ENCODE assay signal across 8 cellular contexts in genomic region chr16:89241187-89242003, GRCh38. TPM values are rescaled to one million over a fixed set of nuclear protein-coding genes. Genes with fewer than 3 reads are reported as not detected.
DNase-seq lines count a peak whose midpoint lies in the region; ATAC-seq, FAIRE-seq and TF ChIP-seq lines count a peak whose summit lies in the region.

No MANE protein-coding gene starts in this region.

- peaks cover 13% of the 10 kb centered on the region in 2 donors for H3K4me1 Mint-ChIP-seq in natural killer cell treated with Interleukin-12 subunit alpha and Interleukin-12 subunit beta and Interleukin-15 and Interleukin-18, amount 100 ng/mL, for 72 hours (ENCODE audit: low read depth in 2 of 2)

- no peaks in the 10 kb centered on the region for H3K27me3 Mint-ChIP-seq in natural killer cell treated with Interleukin-12 subunit alpha and Interleukin-12 subunit beta and Interleukin-15 and Interleukin-18, amount 100 ng/mL, for 72 hours

- no peaks in the 10 kb centered on the region for H3K36me3 Mint-ChIP-seq in natural killer cell treated with Interleukin-12 subunit alpha and Interleukin-12 subunit beta and Interleukin-15 and Interleukin-18, amount 100 ng/mL, for 72 hours

- DNase-seq in BJ (ENCODE audit: low read depth) (peak; percentile 43), GM19239 (ENCODE audit: insufficient read length, low spot score) (peak; percentile 74), HS-27A (ENCODE audit: low read depth) (peak; percentile 58), RCC 7860 (ENCODE audit: low spot score) (peak; percentile 56), fibroblast of mammary gland (ENCODE audit: low read depth) (peak; percentile 79)
- peak; percentile 59 to 72 for DNase-seq in activated T-helper 1 cell treated with anti-CD3 and anti-CD28 coated beads, Interleukin-2, amount 50 U/mL, for 16 hours (ENCODE audit: low read depth in 1 of 2, low spot score in 1 of 2)
- peak; percentile 84 for DNase-seq in natural killer cell treated with Interleukin-12 subunit alpha and Interleukin-12 subunit beta and Interleukin-15 and Interleukin-18, amount 100 ng/mL, for 72 hours (ENCODE audit: low spot score)
- peak; percentile 77 to 94 (median 89) for DNase-seq in stimulated activated naive CD4-positive, alpha-beta T cell (lab: John Stamatoyannopoulos, UW)

- FAIRE-seq in GM19239 (lab: Jason Lieb, UNC) (no peak), RCC 7860 (lab: Jason Lieb, UNC) (no peak)

- H3K4me3 Mint-ChIP-seq in natural killer cell treated with Interleukin-12 subunit alpha and Interleukin-12 subunit beta and Interleukin-15 and Interleukin-18, amount 100 ng/mL, for 72 hours = peak overlapping the region; percentile 95

- H3K9me3 Mint-ChIP-seq in natural killer cell treated with Interleukin-12 subunit alpha and Interleukin-12 subunit beta and Interleukin-15 and Interleukin-18, amount 100 ng/mL, for 72 hours = no peaks in the 10 kb centered on the region

- POLR2A ChIA-PET in BJ (lab: Charles Lee) = interaction anchor here (0.6 kb wide), 1 partner anchor 25 kb away, joined by 4 read pairs; no protein-coding TSS in a partner anchor

- CTCF ChIA-PET in BJ (lab: Yijun Ruan, JAX) = interaction anchor here (1.0 to 2.0 kb wide), 6 partner anchors 15 to 496 kb away, joined by 3 to 6 read pairs (median 3); partner anchors contain the start of gene SPG7

- H3K4me3 ChIP-seq in BJ (ENCODE audit: low read depth, low read length) (peak overlapping the region; percentile 93), fibroblast of mammary gland (ENCODE audit: control insufficient read depth, low read depth, low read length) (peak overlapping the region; percentile 97)

- no peaks in the 10 kb centered on the region for H3K36me3 ChIP-seq in BJ (ENCODE audit: control insufficient read depth, insufficient read depth, low read length)

- H3K27me3 ChIP-seq in BJ (ENCODE audit: control insufficient read depth, insufficient read depth, low read length) = no peaks in the 10 kb centered on the region

- ATAC-seq in natural killer cell treated with Interleukin-12 subunit alpha and Interleukin-12 subunit beta and Interleukin-15 and Interleukin-18, amount 100 ng/mL, for 72 hours = peak; percentile 86 to 88

- no peak for TF ChIP-seq CTCF in BJ (IDR thresholded peaks at IDR 0.05; ENCODE audit: insufficient read depth, low read depth, low read length)
- TF ChIP-seq CTCF in fibroblast of mammary gland (conservative IDR thresholded peaks at IDR 0.05; ENCODE audit: control insufficient read depth, insufficient read depth, low read depth, low read length) = no peak

- peak overlapping the region; percentile 91 to 94 for H3K27ac Mint-ChIP-seq in natural killer cell treated with Interleukin-12 subunit alpha and Interleukin-12 subunit beta and Interleukin-15 and Interleukin-18, amount 100 ng/mL, for 72 hours

RNA-seq across cellular contexts. Expression of gene ZNF778, which starts 23.9 kb away (rescaled TPM):
- polyA plus RNA-seq in BJ (2011; rRNA removed) = 5.5 and 5.9 TPM in 2 replicates
- polyA minus RNA-seq in BJ (2011; rRNA and poly(A)+ RNA removed) = 4.1 and 6.3 TPM in 2 replicates
- 10 to 100 TPM in 1 of 2 donors, 1 to 10 TPM in 1; 7.5 to 23.3 TPM for total RNA-seq in natural killer cell treated with Interleukin-12 subunit alpha and Interleukin-12 subunit beta and Interleukin-15 and Interleukin-18, amount 100 ng/mL, for 72 hours

RNA-seq across cellular contexts. Expression of gene SLC22A31, which starts 41.1 kb away (rescaled TPM):
- 0.11 and 0.12 TPM in 2 replicates for polyA plus RNA-seq in BJ (2011; rRNA removed)
- polyA minus RNA-seq in BJ (2011; rRNA and poly(A)+ RNA removed) = not detected in 2 replicates
- 1 to 10 TPM in 1 of 2 donors, under 1 TPM in 1; 0.53 to 1.2 TPM for total RNA-seq in natural killer cell treated with Interleukin-12 subunit alpha and Interleukin-12 subunit beta and Interleukin-15 and Interleukin-18, amount 100 ng/mL, for 72 hours

Comparison
In these comparisons a context has a peak if more than half of its experiments do, and no peak if none do; other contexts are left out.
1. Peak in every context shown above with its lines: DNase-seq, ATAC-seq and H3K4me3 ChIP-seq.